Comparison of ENCODE assay signal across 13 cellular contexts in the genomic region with DNA sequence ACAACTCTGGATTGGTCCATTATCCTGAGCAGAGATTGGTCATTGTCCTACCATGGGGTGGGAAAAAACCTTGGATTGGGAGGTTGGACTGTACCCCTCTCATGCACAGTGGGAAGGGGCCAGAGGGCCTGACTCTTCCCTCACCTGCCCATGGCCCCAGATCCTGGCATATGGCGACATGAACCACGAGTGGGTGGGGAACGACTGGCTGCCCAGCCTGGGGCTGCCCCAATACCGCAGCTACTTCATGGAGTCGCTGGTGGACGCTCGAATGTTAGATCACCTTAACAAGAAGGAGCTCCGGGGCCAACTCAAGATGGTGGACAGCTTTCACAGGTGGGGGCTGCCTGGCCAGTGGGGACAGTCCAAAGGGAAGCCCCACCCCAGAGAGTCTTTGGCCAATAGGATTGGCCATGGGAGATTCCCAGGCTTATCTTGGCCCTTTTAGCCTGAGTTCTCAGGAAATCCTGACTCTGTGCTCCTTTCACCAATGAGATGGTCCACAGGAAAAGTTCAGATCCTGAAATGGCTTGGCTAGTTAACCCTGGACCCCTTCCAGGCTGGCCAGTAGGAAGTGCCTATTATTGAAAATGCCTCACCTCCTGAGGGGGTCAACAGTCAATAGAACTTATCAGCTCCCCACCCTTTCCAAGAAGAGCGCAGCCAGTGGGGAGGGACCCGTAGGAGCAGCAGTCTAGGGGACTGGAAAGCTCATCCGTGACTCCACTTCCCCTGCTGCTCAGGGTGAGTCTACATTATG. TPM values are rescaled to one million over a fixed set of nuclear protein-coding genes. Genes with fewer than 3 reads are reported as not detected.
DNase-seq lines count a peak whose midpoint lies in the region; ATAC-seq and TF ChIP-seq lines count a peak whose summit lies in the region.
"Had no signal": no experiment of that assay in that cellular context is flagged by ENCODE, and none has a peak within 500 bp of the region (broad histone marks: within the 10 kb centered on the region; RNA-seq: fewer than 3 reads in every experiment).

No MANE protein-coding gene starts in this region.

- no peak overlapping the region for H3K4me3 ChIP-seq in CD8-positive, alpha-beta T cell (ENCODE audit: low read depth, low read length)
- H3K4me3 ChIP-seq in SK-N-MC: no peak overlapping the region; the same call in 1 of the 2 replicates

- H3K27ac Mint-ChIP-seq in CD8-positive, alpha-beta T cell: no peak overlapping the region
- peak overlapping the region; percentile 85 for H3K27ac Mint-ChIP-seq in nephron progenitor cell

- no peaks in the 10 kb centered on the region for H3K36me3 Mint-ChIP-seq in CD8-positive, alpha-beta T cell
- H3K36me3 Mint-ChIP-seq in nephron progenitor cell (ENCODE audit: low read depth): no peaks in the 10 kb centered on the region

- CTCF ChIA-PET in CD8-positive, alpha-beta T cell (lab: Charles Lee): interaction anchor here (0.7 to 4.8 kb wide), 9 partner anchors 11 to 155 kb away, joined by 3 to 57 read pairs (median 4); partner anchors contain the start of genes GYS1, LIN7B and RUVBL2

- H3K4me3 Mint-ChIP-seq in CD8-positive, alpha-beta T cell: peak overlapping the region; percentile 57
- H3K4me3 Mint-ChIP-seq in nephron progenitor cell: peak overlapping the region; percentile 89

- DNase-seq in CD8-positive, alpha-beta T cell: no peak
- DNase-seq in SK-N-MC (ENCODE audit: low read depth, low spot score): no peak
- DNase-seq in glomerular endothelial cell (ENCODE audit: extremely low read depth, low read depth, low spot score): peak; percentile 45
- DNase-seq in nephron progenitor cell: no peak
- DNase-seq in NCI-H510A (lab: John Stamatoyannopoulos, UW): no peak
- no peak for DNase-seq in effector CD8-positive, alpha-beta T cell (lab: John Stamatoyannopoulos, UW)
- DNase-seq in NCI-H774 (lab: John Stamatoyannopoulos, UW): no peak
- DNase-seq: DND-41; NCI-H1092; stimulated activated naive CD4-positive, alpha-beta T cell treated with Interleukin-2 at 50 U/mL for 16 hours had no signal

- no peaks in the 10 kb centered on the region for H3K9me3 Mint-ChIP-seq in CD8-positive, alpha-beta T cell
- H3K9me3 Mint-ChIP-seq in nephron progenitor cell: peaks cover 4% of the 10 kb centered on the region

- H3K36me3 ChIP-seq in CD8-positive, alpha-beta T cell (ENCODE audit: insufficient read depth, low read length): no peaks in the 10 kb centered on the region
- peaks cover 9% of the 10 kb centered on the region for H3K36me3 ChIP-seq in SK-N-MC (ENCODE audit: insufficient read depth, low read length)

- peaks cover 58% of the 10 kb centered on the region for H3K27me3 Mint-ChIP-seq in CD8-positive, alpha-beta T cell (ENCODE audit: low read depth)
- peaks cover 20% of the 10 kb centered on the region for H3K27me3 Mint-ChIP-seq in nephron progenitor cell (ENCODE audit: low read depth, poor library complexity)

- no peaks in the 10 kb centered on the region for H3K9me3 ChIP-seq in CD8-positive, alpha-beta T cell (ENCODE audit: low read length)
- H3K9me3 ChIP-seq in SK-N-MC (ENCODE audit: low read depth, low read length): no peaks in the 10 kb centered on the region

- ATAC-seq in CD8-positive, alpha-beta T cell: no peak
- ATAC-seq in HG03520 (IDR thresholded peaks at IDR 0.05; ENCODE audit: unreplicated experiment): no peak
- ATAC-seq: sciatic nerve had no signal

- H3K27me3 ChIP-seq in CD8-positive, alpha-beta T cell (ENCODE audit: insufficient read depth, low read length): peaks cover 39% of the 10 kb centered on the region

- peaks cover 35% of the 10 kb centered on the region for H3K4me1 Mint-ChIP-seq in CD8-positive, alpha-beta T cell (ENCODE audit: low read depth)
- H3K4me1 Mint-ChIP-seq in nephron progenitor cell: peaks cover 59% of the 10 kb centered on the region

- no peak for TF ChIP-seq CTCF in CD8-positive, alpha-beta T cell (IDR thresholded peaks at IDR 0.05)
- TF ChIP-seq CTCF in nephron progenitor cell (IDR thresholded peaks at IDR 0.05): no peak

- H3K4me1 ChIP-seq in CD8-positive, alpha-beta T cell (ENCODE audit: insufficient read depth, low read length): peaks cover 48% of the 10 kb centered on the region

- POLR2A ChIA-PET in CD8-positive, alpha-beta T cell (lab: Charles Lee): interaction anchor here (1.6 kb wide), 1 partner anchor 16 kb away, joined by 4 read pairs; no protein-coding TSS in a partner anchor

- intact Hi-C loops in CD8-positive, alpha-beta T cell (cut with DNase I, micrococcal nuclease): loop anchor here (2.0 to 5.0 kb wide), 4 partner anchors 29 to 151 kb away; partner anchors contain the start of genes C19orf73 (in 1 of the 2), LIN7B (in 1 of the 2) and PPFIA3 (in 1 of the 2)

- H3K27ac ChIP-seq in CD8-positive, alpha-beta T cell (ENCODE audit: low read depth, low read length): no peak overlapping the region
- peak overlapping the region; percentile 19; the same call in 1 of the 2 replicates for H3K27ac ChIP-seq in SK-N-MC

- no peak overlapping the region for H3K9ac ChIP-seq in SK-N-MC (ENCODE audit: insufficient read length)

RNA-seq across cellular contexts. Expression of gene HRC, which starts 7.1 kb away (rescaled TPM):
- total RNA-seq in CD8-positive, alpha-beta T cell: not detected
- not detected in 2 replicates for total RNA-seq in glomerular endothelial cell

RNA-seq across cellular contexts. Expression of gene TRPM4, which starts 9.5 kb away (rescaled TPM):
- not detected for total RNA-seq in CD8-positive, alpha-beta T cell
- total RNA-seq in glomerular endothelial cell: 35.5 and 39.5 TPM in 2 replicates

RNA-seq across cellular contexts. Expression of gene PPFIA3, which starts 28.8 kb away (rescaled TPM):
- 1 to 10 TPM; 3.0 to 4.0 TPM for total RNA-seq in CD8-positive, alpha-beta T cell
- 3.8 and 4.6 TPM in 2 replicates for total RNA-seq in glomerular endothelial cell

RNA-seq across cellular contexts. Expression of gene C19orf73, which starts 29.2 kb away (rescaled TPM):
- under 1 TPM; 0.60 to 0.81 TPM for total RNA-seq in CD8-positive, alpha-beta T cell
- 1.9 and 3.3 TPM in 2 replicates for total RNA-seq in glomerular endothelial cell
- total RNA-seq: fibroblast of villous mesenchyme had no signal

RNA-seq across cellular contexts. Expression of gene LIN7B, which starts 33.9 kb away (rescaled TPM):
- 1 to 10 TPM; 2.7 to 5.3 TPM for total RNA-seq in CD8-positive, alpha-beta T cell
- total RNA-seq in glomerular endothelial cell: 5.4 and 7.7 TPM in 2 replicates

Comparison
In these comparisons a context has a peak if more than half of its experiments do, and no peak if none do; other contexts are left out.
1. RNA of gene TRPM4, which starts 9.5 kb away (total RNA-seq): 35.5 to 39.5 TPM in glomerular endothelial cell; not detected in CD8-positive, alpha-beta T cell; every median in the first group is over 10 times any median in the second.